Comparison of ENCODE assay signal across 9 cellular contexts in genomic region chr2:138948070-138948539, GRCh38.
A peak's percentile ranks its signal among the peaks of the same experiment; 100 is the strongest.
DNase-seq lines count a peak whose midpoint lies in the region; ATAC-seq lines count a peak whose summit lies in the region.
"Had no signal": no experiment of that assay in that cellular context is flagged by ENCODE, and none has a peak within 500 bp of the region (broad histone marks: within the 10 kb centered on the region; RNA-seq: fewer than 3 reads in every experiment).

No MANE protein-coding gene starts in this region.

- peaks cover 3% of the 10 kb centered on the region for H3K9me3 Mint-ChIP-seq in stimulated activated memory B cell treated with anti-CD40 and anti-IgM and Interleukin-4, amounts not matched to agents 10 μg/mL and 1 μg/mL and 100 μg/mL, for 72 hours

- no peak overlapping the region for H3K27ac Mint-ChIP-seq in stimulated activated memory B cell treated with anti-CD40 and anti-IgM and Interleukin-4, amounts not matched to agents 10 μg/mL and 1 μg/mL and 100 μg/mL, for 72 hours

- no peaks in the 10 kb centered on the region for H3K27me3 Mint-ChIP-seq in stimulated activated memory B cell treated with anti-CD40 and anti-IgM and Interleukin-4, amounts not matched to agents 10 μg/mL and 1 μg/mL and 100 μg/mL, for 72 hours

- peak; percentile 19 for DNase-seq in GM03348 (ENCODE audit: low spot score)
- peak; percentile 96 for DNase-seq in RKO (ENCODE audit: low spot score)
- peak; percentile 95 for DNase-seq in iris pigment epithelial cell (ENCODE audit: low read depth)
- DNase-seq in NCI-H774 (lab: John Stamatoyannopoulos, UW): no peak
- no peak for DNase-seq in activated CD4-positive, alpha-beta T cell treated with anti-CD3 and anti-CD28 coated beads, Interleukin-2, amount 50 U/mL, for 1 hour

- no peaks in the 10 kb centered on the region for H3K4me1 Mint-ChIP-seq in stimulated activated memory B cell treated with anti-CD40 and anti-IgM and Interleukin-4, amounts not matched to agents 10 μg/mL and 1 μg/mL and 100 μg/mL, for 72 hours

- ATAC-seq in HG02798 (IDR thresholded peaks at IDR 0.05; ENCODE audit: poor library complexity, unreplicated experiment): peak; percentile 60
- no peak for ATAC-seq in GM19397 (IDR thresholded peaks at IDR 0.05; ENCODE audit: unreplicated experiment)
- no peak for ATAC-seq in stimulated activated memory B cell treated with anti-CD40 and anti-IgM and Interleukin-4, amounts not matched to agents 10 μg/mL and 1 μg/mL and 100 μg/mL, for 72 hours

- H3K36me3 Mint-ChIP-seq in stimulated activated memory B cell treated with anti-CD40 and anti-IgM and Interleukin-4, amounts not matched to agents 10 μg/mL and 1 μg/mL and 100 μg/mL, for 72 hours: no peaks in the 10 kb centered on the region

- H3K4me3 Mint-ChIP-seq in stimulated activated memory B cell treated with anti-CD40 and anti-IgM and Interleukin-4, amounts not matched to agents 10 μg/mL and 1 μg/mL and 100 μg/mL, for 72 hours: no peak overlapping the region
- H3K4me3 Mint-ChIP-seq: neural crest cell had no signal

Comparison
In these comparisons a context has a peak if more than half of its experiments do, and no peak if none do; other contexts are left out.
1. DNase-seq: peak in GM03348 (single experiment), RKO (single experiment) and iris pigment epithelial cell (single experiment); none in NCI-H774 (single experiment) and activated CD4-positive, alpha-beta T cell treated with anti-CD3 and anti-CD28 coated beads, Interleukin-2, amount 50 U/mL, for 1 hour (single experiment).